Comparison of ENCODE assay signal across 9 cellular contexts in the genomic region with DNA sequence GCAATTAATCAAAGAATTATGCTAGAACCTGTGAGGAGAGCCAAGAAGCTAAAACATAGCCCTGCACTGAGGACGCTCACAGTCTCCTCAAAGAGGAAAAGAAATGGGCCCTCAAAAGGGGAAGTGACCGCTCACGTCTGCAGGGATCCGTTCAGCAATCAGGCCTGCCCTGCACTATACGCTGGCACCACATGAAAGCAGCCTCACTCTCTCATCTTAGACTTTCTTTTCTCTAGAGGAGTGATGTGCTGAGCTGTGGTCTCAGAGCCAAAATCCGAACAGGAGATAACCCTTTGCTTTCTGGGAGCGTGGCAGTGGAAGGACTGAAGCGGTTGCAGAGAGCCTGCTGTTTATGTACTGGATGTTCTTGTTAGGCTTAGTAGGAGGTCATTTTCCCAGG. TPM values are rescaled to one million over a fixed set of nuclear protein-coding genes. Genes with fewer than 3 reads are reported as not detected.
DNase-seq lines count a peak whose midpoint lies in the region; ATAC-seq and TF ChIP-seq lines count a peak whose summit lies in the region.
"Had no signal": no experiment of that assay in that cellular context is flagged by ENCODE, and none has a peak within 500 bp of the region (broad histone marks: within the 10 kb centered on the region; RNA-seq: fewer than 3 reads in every experiment).

No MANE protein-coding gene starts in this region.

- peak overlapping the region; percentile 27 to 56 for H3K27ac ChIP-seq in mucosa of rectum (ENCODE audit: low read depth in 2 of 2, low read length in 2 of 2)
- no peak overlapping the region for H3K27ac ChIP-seq in PC-9
- H3K27ac ChIP-seq in osteoblast (ENCODE audit: low read depth, low read length), result no peak overlapping the region

- BruUV-seq in PC-9 (replicated peaks; lab: Mats Ljungman, UMichigan), result no TSS peak

- POLR2A ChIA-PET in T-cell (lab: Charles Lee) (interaction anchor here (0.6 to 1.2 kb wide), 2 partner anchors 13 to 21 kb away, joined by 7 read pairs; no protein-coding TSS in a partner anchor), PC-9 (lab: Charles Lee; ENCODE audit: unreplicated experiment) (interaction anchor here (0.7 kb wide), 1 partner anchor 10 kb away, joined by 4 read pairs; no protein-coding TSS in a partner anchor)

- ATAC-seq in GM18861 (IDR thresholded peaks at IDR 0.05; ENCODE audit: unreplicated experiment) (peak; percentile 50), HG02938 (IDR thresholded peaks at IDR 0.05; ENCODE audit: unreplicated experiment) (peak; percentile 47), T-cell (replicated peaks in 1 of 4) (peak; percentile 73 to 87 (median 76))

- no peak overlapping the region for H3K9ac ChIP-seq in mucosa of rectum (ENCODE audit: low read depth in 1 of 2, low read length in 2 of 2)

- H3K4me1 ChIP-seq in mucosa of rectum (ENCODE audit: control insufficient read depth in 2 of 2, insufficient read depth in 2 of 2, low read length in 2 of 2), result peaks cover 0 to 11% of the 10 kb centered on the region in 2 donors
- H3K4me1 ChIP-seq in PC-9 (replicated peaks; ENCODE audit: insufficient read depth), result no peaks in the 10 kb centered on the region
- H3K4me1 ChIP-seq in osteoblast (ENCODE audit: insufficient read depth, low read length), result no peaks in the 10 kb centered on the region

- H3K27me3 Mint-ChIP-seq in T-cell, result peaks cover 0 to 2% of the 10 kb centered on the region in 2 donors
- H3K27me3 Mint-ChIP-seq in endothelial cell (ENCODE audit: unreplicated experiment), result peaks cover 2% of the 10 kb centered on the region

- no peaks in the 10 kb centered on the region for H3K9me3 Mint-ChIP-seq in T-cell
- no peaks in the 10 kb centered on the region for H3K9me3 Mint-ChIP-seq in endothelial cell (ENCODE audit: unreplicated experiment)

- no peak overlapping the region for H3K4me3 ChIP-seq in mucosa of rectum (ENCODE audit: low read length in 2 of 2)
- H3K4me3 ChIP-seq in PC-9, result no peak overlapping the region
- no peak overlapping the region for H3K4me3 ChIP-seq in osteoblast (ENCODE audit: insufficient read depth, low read length)

- DNase-seq in T-cell, result peak in 23 of 34 experiments; percentile 27 to 66 (median 44)
- no peak for DNase-seq in PC-9
- DNase-seq in osteoblast (ENCODE audit: insufficient read length, low spot score, missing footprints), result no peak
- no peak for DNase-seq in retina
- no peak for DNase-seq in endothelial cell (ENCODE audit: low spot score)
- DNase-seq: SW 1271 had no signal

- H3K4me2 ChIP-seq in PC-9 (no peak overlapping the region), osteoblast (ENCODE audit: insufficient read depth, low read length) (no peak overlapping the region)

- H3K9me2 ChIP-seq in PC-9 (ENCODE audit: insufficient read depth), result no peaks in the 10 kb centered on the region

- H3K27ac Mint-ChIP-seq in T-cell, result peak overlapping the region; percentile 81 to 95
- no peak overlapping the region for H3K27ac Mint-ChIP-seq in endothelial cell (ENCODE audit: unreplicated experiment)

- intact Hi-C loops in PC-9 (cut with micrococcal nuclease; ENCODE audit: unreplicated experiment), result no loop called here

- H3F3A ChIP-seq in PC-9 (ENCODE audit: insufficient read depth, low read depth), result no peaks in the 10 kb centered on the region

- H3K4me3 Mint-ChIP-seq in T-cell, result peak overlapping the region; percentile 43 to 80 (median 73)
- no peak overlapping the region for H3K4me3 Mint-ChIP-seq in endothelial cell (ENCODE audit: unreplicated experiment)

- H3K27me3 ChIP-seq in mucosa of rectum (ENCODE audit: control insufficient read depth in 2 of 2, insufficient read depth in 2 of 2, low read length in 2 of 2) (no peaks in the 10 kb centered on the region), PC-9 (ENCODE audit: insufficient read depth, low read depth) (0 out of 2 replicates have a peak, but pooled peaks cover 9% of the 10 kb centered on the region), osteoblast (ENCODE audit: insufficient read depth, low read length) (peaks cover 18% of the 10 kb centered on the region)

- H3K4me1 Mint-ChIP-seq in T-cell (peaks cover 72 to 91% (median 85%) of the 10 kb centered on the region in 3 donors), endothelial cell (ENCODE audit: unreplicated experiment) (peaks cover 7% of the 10 kb centered on the region)

- no peak for TF ChIP-seq CTCF in PC-9 (conservative IDR thresholded peaks at IDR 0.05)
- no peak for TF ChIP-seq CTCF in osteoblast (IDR thresholded peaks at IDR 0.05; ENCODE audit: extremely low read depth, low read depth, low read length)
- no peak for TF ChIP-seq CTCF in endothelial cell (IDR thresholded peaks at IDR 0.05; ENCODE audit: unreplicated experiment)

- H3K9me3 ChIP-seq in mucosa of rectum (ENCODE audit: control insufficient read depth in 2 of 2, low read length in 2 of 2) (no peaks in the 10 kb centered on the region), PC-9 (ENCODE audit: insufficient read depth, low read depth) (no peaks in the 10 kb centered on the region), osteoblast (ENCODE audit: low read depth, low read length) (no peaks in the 10 kb centered on the region)

- H2AFZ ChIP-seq in PC-9 (no peak overlapping the region), osteoblast (ENCODE audit: low read length) (no peak overlapping the region)

- H4K20me1 ChIP-seq in PC-9 (ENCODE audit: insufficient read depth), result no peaks in the 10 kb centered on the region
- no peaks in the 10 kb centered on the region for H4K20me1 ChIP-seq in osteoblast (ENCODE audit: insufficient read depth, low read length)

- H3K36me3 ChIP-seq in mucosa of rectum (ENCODE audit: control insufficient read depth in 2 of 2, insufficient read depth in 2 of 2, low read length in 2 of 2) (no peaks in the 10 kb centered on the region), PC-9 (ENCODE audit: low read depth) (no peaks in the 10 kb centered on the region), osteoblast (ENCODE audit: insufficient read depth, low read length) (no peaks in the 10 kb centered on the region)

- no peaks in the 10 kb centered on the region for H3K36me3 Mint-ChIP-seq in T-cell
- no peaks in the 10 kb centered on the region for H3K36me3 Mint-ChIP-seq in endothelial cell (ENCODE audit: low read depth, unreplicated experiment)

- CTCF ChIA-PET in T-cell (lab: Charles Lee), result interaction anchor here (0.7 to 1.8 kb wide), 5 partner anchors 15 to 55 kb away, joined by 3 to 15 read pairs (median 6); no protein-coding TSS in a partner anchor
- CTCF ChIA-PET in PC-9 (lab: Charles Lee), result interaction anchor here (0.6 kb wide), 1 partner anchor 15 kb away, joined by 3 read pairs; no protein-coding TSS in a partner anchor

- no peaks in the 10 kb centered on the region for H3K79me2 ChIP-seq in PC-9 (ENCODE audit: low read depth)
- H3K79me2 ChIP-seq in osteoblast (ENCODE audit: insufficient read depth, low read length), result no peaks in the 10 kb centered on the region

RNA-seq across cellular contexts. Expression of a gene that starts 6.3 kb away (rescaled TPM):
- total RNA-seq in T-cell (10 to 100 TPM; 19.9 to 40.4 (median 28.1) TPM), PC-9 (2021) (not detected in 2 replicates), osteoblast (not detected in 2 replicates), endothelial cell (ENCODE audit: unreplicated experiment) (not detected)

RNA-seq across cellular contexts. Expression of a gene that starts 20.4 kb away (rescaled TPM):
- total RNA-seq in T-cell, result 100 to 1,000 TPM; 119 to 148 (median 127) TPM
- 98.2 and 131 TPM in 2 replicates for total RNA-seq in PC-9 (2021)
- 29.3 and 31.8 TPM in 2 replicates for total RNA-seq in osteoblast
- total RNA-seq in endothelial cell (ENCODE audit: unreplicated experiment), result 113 TPM

Comparison
In these comparisons a context has a peak if more than half of its experiments do, and no peak if none do; other contexts are left out.
1. DNase-seq: peak in T-cell (23 of 34); none in PC-9 (0 of 2), osteoblast (single experiment), retina (single experiment) and endothelial cell (single experiment).
2. H3K27ac ChIP-seq: peak in mucosa of rectum (2 of 2); none in PC-9 (single experiment) and osteoblast (single experiment).
3. RNA of a gene that starts 6.3 kb away (total RNA-seq): 19.9 to 40.4 TPM in T-cell; not detected in PC-9, not detected in osteoblast and not detected in endothelial cell (single experiment); every median in the first group is over 10 times any median in the second.
4. Peak in every context shown above with its lines, with median percentiles within 50 percentile points of each other: ATAC-seq.